9 cellular contexts compared by ENCODE assay signal in genomic region chr1:203276916-203277535, GRCh38. TPM values are rescaled to one million over a fixed set of nuclear protein-coding genes. Genes with fewer than 3 reads are reported as not detected.
DNase-seq lines count a peak whose midpoint lies in the region; ATAC-seq and TF ChIP-seq lines count a peak whose summit lies in the region.
"Had no signal": no experiment of that assay in that cellular context is flagged by ENCODE, and none has a peak within 500 bp of the region (broad histone marks: within the 10 kb centered on the region; RNA-seq: fewer than 3 reads in every experiment).

No MANE protein-coding gene starts in this region.

- H3K4me2 ChIP-seq in hepatocyte = no peak overlapping the region

- peak overlapping the region; percentile 55 for H3K4me3 Mint-ChIP-seq in activated naive CD8-positive, alpha-beta T cell treated with anti-CD3 and anti-CD28 coated beads for 36 hours
- H3K4me3 Mint-ChIP-seq in stimulated activated naive CD8-positive, alpha-beta T cell treated with anti-CD3 and anti-CD28 coated beads, Interleukin-15, Interleukin-2, amounts not matched to agents 100 ng/mL and 50 ng/mL, for 24 hours = peak overlapping the region; percentile 75

- 94% methylated on average over 9 of the region's 9 CpGs for WGBS in hepatocyte (ENCODE audit: low lambda C conversion rate, missing lambda C conversion rate)

- no peak overlapping the region for H2AFZ ChIP-seq in hepatocyte

- peak overlapping the region; percentile 86 for H3K27ac Mint-ChIP-seq in activated naive CD8-positive, alpha-beta T cell treated with anti-CD3 and anti-CD28 coated beads for 36 hours
- peak overlapping the region; percentile 79 for H3K27ac Mint-ChIP-seq in stimulated activated naive CD8-positive, alpha-beta T cell treated with anti-CD3 and anti-CD28 coated beads, Interleukin-15, Interleukin-2, amounts not matched to agents 100 ng/mL and 50 ng/mL, for 24 hours

- H4K20me1 ChIP-seq in hepatocyte (ENCODE audit: insufficient read depth, poor library complexity, severe bottlenecking) = no peaks in the 10 kb centered on the region

- H3K27me3 ChIP-seq in hepatocyte = no peaks in the 10 kb centered on the region

- no peak for TF ChIP-seq CTCF in hepatocyte (IDR thresholded peaks at IDR 0.05; ENCODE audit: poor library complexity)

- peak overlapping the region; percentile 94 for H3K27ac ChIP-seq in hepatocyte
- H3K27ac ChIP-seq: WERI-Rb-1 had no signal

- H3K79me2 ChIP-seq in hepatocyte = no peaks in the 10 kb centered on the region

- no peaks in the 10 kb centered on the region for H3K36me3 Mint-ChIP-seq in activated naive CD8-positive, alpha-beta T cell treated with anti-CD3 and anti-CD28 coated beads for 36 hours
- H3K36me3 Mint-ChIP-seq in stimulated activated naive CD8-positive, alpha-beta T cell treated with anti-CD3 and anti-CD28 coated beads, Interleukin-15, Interleukin-2, amounts not matched to agents 100 ng/mL and 50 ng/mL, for 24 hours (ENCODE audit: low read depth) = no peaks in the 10 kb centered on the region

- H3K4me1 Mint-ChIP-seq in activated naive CD8-positive, alpha-beta T cell treated with anti-CD3 and anti-CD28 coated beads for 36 hours = peaks cover 60% of the 10 kb centered on the region
- peaks cover 69% of the 10 kb centered on the region for H3K4me1 Mint-ChIP-seq in stimulated activated naive CD8-positive, alpha-beta T cell treated with anti-CD3 and anti-CD28 coated beads, Interleukin-15, Interleukin-2, amounts not matched to agents 100 ng/mL and 50 ng/mL, for 24 hours (ENCODE audit: low read depth)

- peaks cover 33% of the 10 kb centered on the region for H3K4me1 ChIP-seq in hepatocyte (ENCODE audit: insufficient read depth)

- H3K9me2 ChIP-seq in hepatocyte (replicated peaks; ENCODE audit: insufficient read depth) = no peaks in the 10 kb centered on the region

- DNase-seq in NAMALWA (ENCODE audit: low spot score) (peak; percentile 8), hepatocyte (ENCODE audit: low spot score) (no peak), SKM-1 (lab: John Stamatoyannopoulos, UW; ENCODE audit: unreplicated experiment) (no peak), AG20443 (ENCODE audit: low spot score) (no peak), SKM-1 treated with dmso at 0.1 percent for 144 hours (lab: John Stamatoyannopoulos, UW; ENCODE audit: unreplicated experiment) (no peak)
- no peak for DNase-seq in activated naive CD8-positive, alpha-beta T cell treated with anti-CD3 and anti-CD28 coated beads for 36 hours
- DNase-seq: WERI-Rb-1 had no signal

- H3K4me3 ChIP-seq in hepatocyte = no peak overlapping the region

- no peaks in the 10 kb centered on the region for H3K27me3 Mint-ChIP-seq in activated naive CD8-positive, alpha-beta T cell treated with anti-CD3 and anti-CD28 coated beads for 36 hours
- H3K27me3 Mint-ChIP-seq in stimulated activated naive CD8-positive, alpha-beta T cell treated with anti-CD3 and anti-CD28 coated beads, Interleukin-15, Interleukin-2, amounts not matched to agents 100 ng/mL and 50 ng/mL, for 24 hours = no peaks in the 10 kb centered on the region

- no peaks in the 10 kb centered on the region for H3K36me3 ChIP-seq in hepatocyte (replicated peaks; ENCODE audit: insufficient read depth, low read depth)
- H3K36me3 ChIP-seq: WERI-Rb-1 had no signal

- no peaks in the 10 kb centered on the region for H3K9me3 ChIP-seq in hepatocyte (ENCODE audit: low read depth)

- no peak for ATAC-seq in HG02623 (IDR thresholded peaks at IDR 0.05; ENCODE audit: unreplicated experiment)

- H3K9me3 Mint-ChIP-seq in activated naive CD8-positive, alpha-beta T cell treated with anti-CD3 and anti-CD28 coated beads for 36 hours = no peaks in the 10 kb centered on the region
- H3K9me3 Mint-ChIP-seq in stimulated activated naive CD8-positive, alpha-beta T cell treated with anti-CD3 and anti-CD28 coated beads, Interleukin-15, Interleukin-2, amounts not matched to agents 100 ng/mL and 50 ng/mL, for 24 hours = no peaks in the 10 kb centered on the region

RNA-seq across cellular contexts. Expression of gene BTG2, which starts 28.3 kb away (rescaled TPM):
- total RNA-seq in activated naive CD8-positive, alpha-beta T cell treated with anti-CD3 and anti-CD28 coated beads for 36 hours = 10 to 100 TPM; 74.7 to 81.2 TPM
- 192 and 197 TPM in 2 replicates for total RNA-seq in hepatocyte
- 253 and 274 TPM in 2 replicates for polyA plus RNA-seq in hepatocyte

RNA-seq across cellular contexts. Expression of gene CHIT1, which starts 47.6 kb away (rescaled TPM):
- under 1 TPM; 0.21 to 0.56 TPM for total RNA-seq in activated naive CD8-positive, alpha-beta T cell treated with anti-CD3 and anti-CD28 coated beads for 36 hours
- total RNA-seq in hepatocyte = 0.20 and 0.93 TPM in 2 replicates
- polyA plus RNA-seq in hepatocyte = 0.30 and 1.1 TPM in 2 replicates
